Comparison of ENCODE assay signal across 1 cellular context in genomic region chr5:2946315-2946714, GRCh38.
TF ChIP-seq lines count a peak whose summit lies in the region.

No MANE protein-coding gene starts in this region.

TF ChIP-seq in H1, 55 proteins besides CTCF, POLR2A, EP300 and RAD21:
- TF ChIP-seq CHD1 (IDR thresholded peaks at IDR 0.05; ENCODE audit: low read depth, low read length): no peak
- TF ChIP-seq TEAD4 (IDR thresholded peaks at IDR 0.05; ENCODE audit: low read depth, low read length): no peak
- TF ChIP-seq KDM4A (IDR thresholded peaks at IDR 0.05; ENCODE audit: low read depth, low read length, severe bottlenecking): no peak
- no peak for TF ChIP-seq CEBPB (IDR thresholded peaks at IDR 0.05; ENCODE audit: low read depth, low read length)
- TF ChIP-seq, protein P1, sequence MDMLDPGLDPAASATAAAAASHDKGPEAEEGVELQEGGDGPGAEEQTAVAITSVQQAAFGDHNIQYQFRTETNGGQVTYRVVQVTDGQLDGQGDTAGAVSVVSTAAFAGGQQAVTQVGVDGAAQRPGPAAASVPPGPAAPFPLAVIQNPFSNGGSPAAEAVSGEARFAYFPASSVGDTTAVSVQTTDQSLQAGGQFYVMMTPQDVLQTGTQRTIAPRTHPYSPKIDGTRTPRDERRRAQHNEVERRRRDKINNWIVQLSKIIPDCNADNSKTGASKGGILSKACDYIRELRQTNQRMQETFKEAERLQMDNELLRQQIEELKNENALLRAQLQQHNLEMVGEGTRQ (IDR thresholded peaks at IDR 0.05; ENCODE audit: low read length): no peak
- TF ChIP-seq ZNF274 (IDR thresholded peaks at IDR 0.05; ENCODE audit: borderline replicate concordance, extremely low read depth, low read length): no peak
- no peak for TF ChIP-seq NANOG (IDR thresholded peaks at IDR 0.05; ENCODE audit: insufficient read depth, low read depth, low read length, poor library complexity, severe bottlenecking)
- TF ChIP-seq ATF2 (IDR thresholded peaks at IDR 0.05; ENCODE audit: low read length): no peak
- TF ChIP-seq ASH2L (IDR thresholded peaks at IDR 0.05; ENCODE audit: low read length): no peak
- TF ChIP-seq CREB1 (IDR thresholded peaks at IDR 0.05): no peak
- TF ChIP-seq GTF2F1 (IDR thresholded peaks at IDR 0.05; ENCODE audit: borderline replicate concordance, low read depth, low read length): no peak
- no peak for TF ChIP-seq TBP (IDR thresholded peaks at IDR 0.05; ENCODE audit: low read depth, low read length)
- TF ChIP-seq EZH2 (IDR thresholded peaks at IDR 0.05; ENCODE audit: low read depth, low read length, severe bottlenecking): no peak
- no peak for TF ChIP-seq TCF12 (IDR thresholded peaks at IDR 0.05; ENCODE audit: low read depth, low read length)
- no peak for TF ChIP-seq SUZ12 (IDR thresholded peaks at IDR 0.05; ENCODE audit: low read length)
- no peak for TF ChIP-seq HDAC6 (IDR thresholded peaks at IDR 0.05; ENCODE audit: low read depth, low read length)
- TF ChIP-seq PHF8 (conservative IDR thresholded peaks at IDR 0.05; ENCODE audit: low read depth, low read length): no peak
- no peak for TF ChIP-seq JUND (IDR thresholded peaks at IDR 0.05; ENCODE audit: low read length)
- no peak for TF ChIP-seq RNF2 (IDR thresholded peaks at IDR 0.05; ENCODE audit: borderline replicate concordance, low read depth, low read length, missing control alignments, poor library complexity, severe bottlenecking)
